In genomic region chr12:109458771-109459208, GRCh38 we compare ENCODE assay signal across 1 cellular context.
TF ChIP-seq lines count a peak whose summit lies in the region.

No MANE protein-coding gene starts in this region.

TF ChIP-seq in H1, 55 proteins besides CTCF, POLR2A, EP300 and RAD21 (continued from another document):
- TF ChIP-seq TAF1 (IDR thresholded peaks at IDR 0.05; ENCODE audit: low read depth, low read length) (peak; percentile 74), CTBP2 (IDR thresholded peaks at IDR 0.05; ENCODE audit: borderline replicate concordance, insufficient read depth, insufficient read length, low read length) (no peak), SP1 (IDR thresholded peaks at IDR 0.05; ENCODE audit: low read depth, low read length) (peak; percentile 47; the same call in 1 of the 2 replicates), TBP (IDR thresholded peaks at IDR 0.05; ENCODE audit: low read depth, low read length) (peak; percentile 81), HDAC2 (IDR thresholded peaks at IDR 0.05; ENCODE audit: borderline replicate concordance in 1 of 2, low read depth in 2 of 2, low read length in 2 of 2) (peak; percentile 21 to 82; a peak in 1 of 4 replicates), RNF2 (IDR thresholded peaks at IDR 0.05; ENCODE audit: borderline replicate concordance, low read depth, low read length, missing control alignments, poor library complexity, severe bottlenecking) (no peak), NRF1 (IDR thresholded peaks at IDR 0.05; ENCODE audit: low read depth, low read length) (no peak), CREB1 (IDR thresholded peaks at IDR 0.05) (no peak; the same call in 1 of the 2 replicates), KDM1A (IDR thresholded peaks at IDR 0.05; ENCODE audit: borderline replicate concordance, low read length) (no peak), FOSL1 (IDR thresholded peaks at IDR 0.05; ENCODE audit: insufficient read depth, low read depth, low read length) (no peak), SIRT6 (IDR thresholded peaks at IDR 0.05; ENCODE audit: low read length) (no peak), SP2 (IDR thresholded peaks at IDR 0.05; ENCODE audit: low read length) (no peak), POU5F1 (IDR thresholded peaks at IDR 0.05; ENCODE audit: low read depth, low read length) (no peak), CHD7 (IDR thresholded peaks at IDR 0.05; ENCODE audit: insufficient replicate concordance, low read length) (peak; percentile 53), TCF12 (IDR thresholded peaks at IDR 0.05; ENCODE audit: low read depth, low read length) (no peak), USF2 (IDR thresholded peaks at IDR 0.05; ENCODE audit: low read length) (no peak), TEAD4 (IDR thresholded peaks at IDR 0.05; ENCODE audit: low read depth, low read length) (no peak), POLR2AphosphoS5 (IDR thresholded peaks at IDR 0.05; ENCODE audit: low read depth, low read length) (peak; percentile 45; the same call in 1 of the 2 replicates), TAF7 (optimal IDR thresholded peaks at IDR 0.05; ENCODE audit: borderline replicate concordance, low read depth, low read length) (peak; percentile 50), MAX (IDR thresholded peaks at IDR 0.05) (peak; percentile 27; the same call in 1 of the 2 replicates), SAP30 (IDR thresholded peaks at IDR 0.05; ENCODE audit: insufficient read depth, insufficient replicate concordance, low read length) (peak; percentile 27), GTF2F1 (IDR thresholded peaks at IDR 0.05; ENCODE audit: borderline replicate concordance, low read depth, low read length) (no peak), JUND (IDR thresholded peaks at IDR 0.05; ENCODE audit: low read length) (no peak), ASH2L (IDR thresholded peaks at IDR 0.05; ENCODE audit: low read length) (peak; percentile 71), BCL11A (IDR thresholded peaks at IDR 0.05; ENCODE audit: low read depth in 2 of 2, low read length in 2 of 2) (no peak), RBBP5 (IDR thresholded peaks at IDR 0.05; ENCODE audit: borderline replicate concordance, low read depth, low read length) (no peak), SIX5 (IDR thresholded peaks at IDR 0.05; ENCODE audit: low read depth, low read length) (no peak), CBX5 (IDR thresholded peaks at IDR 0.05; ENCODE audit: low read depth, low read length) (no peak), CEBPB (IDR thresholded peaks at IDR 0.05; ENCODE audit: low read depth, low read length) (no peak), SRF (IDR thresholded peaks at IDR 0.05; ENCODE audit: low read depth, low read length) (no peak), SIN3A (conservative IDR thresholded peaks at IDR 0.05 in 1 of 2, IDR thresholded peaks at IDR 0.05 in 1 of 2; ENCODE audit: low read depth in 1 of 2, low read length in 2 of 2) (peak in 1 of 2 experiments; percentile 60; a peak in 1 of 4 replicates), SP4 (IDR thresholded peaks at IDR 0.05; ENCODE audit: low read length) (0 out of 2 replicates have a peak, but pooled peaks have one; percentile 11), YY1 (IDR thresholded peaks at IDR 0.05; ENCODE audit: low read depth, low read length) (0 out of 2 replicates have a peak, but pooled peaks have one; percentile 69), KDM5A (IDR thresholded peaks at IDR 0.05; ENCODE audit: low read length) (no peak), GABPA (IDR thresholded peaks at IDR 0.05; ENCODE audit: borderline replicate concordance, insufficient read depth, low read length) (no peak), MAFK (IDR thresholded peaks at IDR 0.05; ENCODE audit: low read depth, low read length) (no peak), EZH2 (IDR thresholded peaks at IDR 0.05; ENCODE audit: low read depth, low read length, severe bottlenecking) (no peak)
- TF ChIP-seq, protein P1, sequence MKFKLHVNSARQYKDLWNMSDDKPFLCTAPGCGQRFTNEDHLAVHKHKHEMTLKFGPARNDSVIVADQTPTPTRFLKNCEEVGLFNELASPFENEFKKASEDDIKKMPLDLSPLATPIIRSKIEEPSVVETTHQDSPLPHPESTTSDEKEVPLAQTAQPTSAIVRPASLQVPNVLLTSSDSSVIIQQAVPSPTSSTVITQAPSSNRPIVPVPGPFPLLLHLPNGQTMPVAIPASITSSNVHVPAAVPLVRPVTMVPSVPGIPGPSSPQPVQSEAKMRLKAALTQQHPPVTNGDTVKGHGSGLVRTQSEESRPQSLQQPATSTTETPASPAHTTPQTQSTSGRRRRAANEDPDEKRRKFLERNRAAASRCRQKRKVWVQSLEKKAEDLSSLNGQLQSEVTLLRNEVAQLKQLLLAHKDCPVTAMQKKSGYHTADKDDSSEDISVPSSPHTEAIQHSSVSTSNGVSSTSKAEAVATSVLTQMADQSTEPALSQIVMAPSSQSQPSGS (IDR thresholded peaks at IDR 0.05; ENCODE audit: low read length) = no peak
- TF ChIP-seq, protein P2, sequence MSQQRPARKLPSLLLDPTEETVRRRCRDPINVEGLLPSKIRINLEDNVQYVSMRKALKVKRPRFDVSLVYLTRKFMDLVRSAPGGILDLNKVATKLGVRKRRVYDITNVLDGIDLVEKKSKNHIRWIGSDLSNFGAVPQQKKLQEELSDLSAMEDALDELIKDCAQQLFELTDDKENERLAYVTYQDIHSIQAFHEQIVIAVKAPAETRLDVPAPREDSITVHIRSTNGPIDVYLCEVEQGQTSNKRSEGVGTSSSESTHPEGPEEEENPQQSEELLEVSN (IDR thresholded peaks at IDR 0.05) = no peak
- TF ChIP-seq, protein P3, sequence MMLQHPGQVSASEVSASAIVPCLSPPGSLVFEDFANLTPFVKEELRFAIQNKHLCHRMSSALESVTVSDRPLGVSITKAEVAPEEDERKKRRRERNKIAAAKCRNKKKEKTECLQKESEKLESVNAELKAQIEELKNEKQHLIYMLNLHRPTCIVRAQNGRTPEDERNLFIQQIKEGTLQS (IDR thresholded peaks at IDR 0.05; ENCODE audit: insufficient read depth, low read depth, low read length) = no peak
